ENCODE assay signal across 17 cellular contexts in the genomic region with DNA sequence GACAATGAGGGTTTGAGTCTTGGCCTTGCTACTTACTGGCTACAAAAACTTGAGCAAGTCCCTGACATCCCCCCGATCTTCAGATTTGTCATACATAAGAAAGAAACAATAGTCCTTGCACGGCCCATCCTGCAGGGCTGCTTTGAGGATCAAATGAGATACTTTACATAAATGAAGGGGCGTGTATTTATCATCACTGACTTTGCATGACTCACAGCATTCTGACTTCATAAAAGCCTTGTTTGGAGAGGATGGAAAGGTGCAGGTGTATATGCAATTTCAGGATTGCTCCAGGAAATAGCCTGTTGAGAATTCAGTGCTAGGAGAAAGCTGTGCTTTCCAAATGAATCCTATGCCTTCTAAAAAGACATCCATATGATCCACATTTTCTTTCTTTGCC.
"Had no signal": no experiment of that assay in that cellular context is flagged by ENCODE, and none has a peak within 500 bp of the region (broad histone marks: within the 10 kb centered on the region; RNA-seq: fewer than 3 reads in every experiment).

No MANE protein-coding gene starts in this region.

- DNase-seq: activated CD4-positive, alpha-beta T cell treated with anti-CD3 and anti-CD28 coated beads, Interleukin-2, amount 10 ng/mL, durations not matched to agents 7 days and 5 days; activated gamma-delta T cell treated with Interleukin-2 at 50 U/mL for 16 hours; amniotic stem cell; central memory CD4-positive, alpha-beta T cell; colonic mucosa; esophagus squamous epithelium; glutamatergic neuron; kidney glomerular epithelial cell; nephron progenitor cell; stimulated activated CD4-positive, alpha-beta T cell treated with anti-CD3 and anti-CD28 coated beads, Interleukin-15, amount 100 ng/mL, for 24 hours; stimulated activated CD4-positive, alpha-beta T cell treated with anti-CD3 and anti-CD28 coated beads, Interleukin-4, amount 100 ng/mL, for 1 hour; stimulated activated naive CD4-positive, alpha-beta T cell; tibial artery had no signal

- H3K4me1 ChIP-seq: colonic mucosa, right atrium auricular region, tibial artery had no signal

- H3K9me3 ChIP-seq: colonic mucosa, esophagus squamous epithelium, right atrium auricular region, tibial artery, vagina had no signal

- H3K27ac ChIP-seq: colonic mucosa, right atrium auricular region, tibial artery, vagina had no signal

- H3K36me3 ChIP-seq: colonic mucosa, esophagus squamous epithelium, right atrium auricular region, tibial artery, vagina had no signal

- H3K27me3 ChIP-seq: colonic mucosa, esophagus squamous epithelium, right atrium auricular region, tibial artery, vagina had no signal

- FAIRE-seq: endometrium had no signal

- H3K4me3 ChIP-seq: colonic mucosa, esophagus squamous epithelium, right atrium auricular region, skin epidermis, tibial artery, vagina had no signal
